In the genomic region with DNA sequence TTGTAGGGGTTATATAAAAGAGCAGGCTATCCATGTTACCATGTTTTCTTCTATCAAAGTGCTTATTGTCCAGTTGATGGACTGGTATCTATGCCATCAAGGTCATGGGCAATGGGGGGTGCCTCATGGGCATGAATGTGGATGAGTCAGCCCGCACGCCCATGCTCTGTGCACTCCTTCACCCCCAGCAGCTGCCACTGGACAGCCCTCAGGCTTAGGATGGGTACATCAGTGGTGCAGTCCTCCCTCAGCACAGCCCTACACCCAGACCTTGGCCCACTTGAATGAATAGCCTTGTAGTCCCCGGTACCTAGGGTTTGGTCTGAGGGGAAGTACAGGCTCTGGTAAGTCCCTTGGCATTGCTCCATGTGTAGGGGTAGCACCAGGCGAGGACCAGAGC, we compare ENCODE assay signal across 28 cellular contexts.
"Had no signal": no experiment of that assay in that cellular context is flagged by ENCODE, and none has a peak within 500 bp of the region (broad histone marks: within the 10 kb centered on the region; RNA-seq: fewer than 3 reads in every experiment).

No MANE protein-coding gene starts in this region.

- H3K27me3 ChIP-seq: esophagus muscularis mucosa, foreskin keratinocyte, heart right ventricle, right lobe of liver, vagina had no signal

- H3K4me1 ChIP-seq: right lobe of liver had no signal

- H3K36me3 ChIP-seq: esophagus muscularis mucosa, heart right ventricle, lower lobe of right lung, right lobe of liver, vagina had no signal

- H3K4me1 Mint-ChIP-seq: activated T-helper 17 cell treated with anti-CD3 and anti-CD28 coated beads, Interleukin-2, amount 50 U/mL, for 72 hours; stimulated activated memory B cell treated with anti-CD40 and anti-IgM and Interleukin-4, amounts not matched to agents 10 μg/mL and 1 μg/mL and 100 μg/mL, for 72 hours; stimulated activated naive CD8-positive, alpha-beta T cell treated with anti-CD3 and anti-CD28 coated beads, Interleukin-15, amount 100 ng/mL, for 72 hours had no signal

- H3K27me3 Mint-ChIP-seq: activated B cell treated with CpG ODN at 0.5 μM for 24 hours; activated CD8-positive, alpha-beta T cell treated with anti-CD3 and anti-CD28 coated beads for 36 hours; activated T-helper 17 cell treated with anti-CD3 and anti-CD28 coated beads, Interleukin-2, amount 50 U/mL, for 72 hours; natural killer cell treated with Interleukin-12 subunit alpha and Interleukin-12 subunit beta and Interleukin-15 and Interleukin-18, amount 100 ng/mL, for 72 hours; stimulated activated memory B cell treated with anti-CD40 and anti-IgM and Interleukin-4, amounts not matched to agents 10 μg/mL and 1 μg/mL and 100 μg/mL, for 72 hours; stimulated activated naive CD8-positive, alpha-beta T cell treated with anti-CD3 and anti-CD28 coated beads, Interleukin-15, amount 100 ng/mL, for 72 hours; type B pancreatic cell had no signal

- ATAC-seq: activated CD8-positive, alpha-beta T cell treated with anti-CD3 and anti-CD28 coated beads for 36 hours; activated T-cell treated with anti-CD3 and anti-CD28 coated beads, Interleukin-2, amount 50 U/mL, for 4 hours; activated T-helper 17 cell treated with anti-CD3 and anti-CD28 coated beads, Interleukin-2, amount 50 U/mL, for 72 hours; foreskin keratinocyte; heart right ventricle; left lobe of liver; natural killer cell treated with Interleukin-12 subunit alpha and Interleukin-12 subunit beta and Interleukin-15 and Interleukin-18, amount 100 ng/mL, for 72 hours; stimulated activated memory B cell treated with anti-CD40 and anti-IgM and Interleukin-4, amounts not matched to agents 10 μg/mL and 1 μg/mL and 100 μg/mL, for 72 hours; stimulated activated naive CD8-positive, alpha-beta T cell treated with anti-CD3 and anti-CD28 coated beads, Interleukin-15, amount 100 ng/mL, for 72 hours had no signal

- H3K4me3 Mint-ChIP-seq: activated B cell treated with CpG ODN at 0.5 μM for 24 hours; activated CD8-positive, alpha-beta T cell treated with anti-CD3 and anti-CD28 coated beads for 36 hours; activated T-cell treated with anti-CD3 and anti-CD28 coated beads, Interleukin-2, amount 50 U/mL, for 4 hours; activated T-helper 17 cell treated with anti-CD3 and anti-CD28 coated beads, Interleukin-2, amount 50 U/mL, for 72 hours; endodermal cell; natural killer cell treated with Interleukin-12 subunit alpha and Interleukin-12 subunit beta and Interleukin-15 and Interleukin-18, amount 100 ng/mL, for 72 hours; stimulated activated memory B cell treated with anti-CD40 and anti-IgM and Interleukin-4, amounts not matched to agents 10 μg/mL and 1 μg/mL and 100 μg/mL, for 72 hours; stimulated activated naive CD8-positive, alpha-beta T cell treated with anti-CD3 and anti-CD28 coated beads, Interleukin-15, amount 100 ng/mL, for 72 hours; type B pancreatic cell had no signal

- FAIRE-seq: small intestine had no signal

- H3K9me3 ChIP-seq: esophagus muscularis mucosa, heart right ventricle, lower lobe of right lung, mucosa of descending colon, right lobe of liver, vagina had no signal

- H3K27ac Mint-ChIP-seq: activated B cell treated with CpG ODN at 0.5 μM for 24 hours; activated CD8-positive, alpha-beta T cell treated with anti-CD3 and anti-CD28 coated beads for 36 hours; activated T-helper 17 cell treated with anti-CD3 and anti-CD28 coated beads, Interleukin-2, amount 50 U/mL, for 72 hours; endodermal cell; natural killer cell treated with Interleukin-12 subunit alpha and Interleukin-12 subunit beta and Interleukin-15 and Interleukin-18, amount 100 ng/mL, for 72 hours; stimulated activated memory B cell treated with anti-CD40 and anti-IgM and Interleukin-4, amounts not matched to agents 10 μg/mL and 1 μg/mL and 100 μg/mL, for 72 hours; type B pancreatic cell had no signal

- H3K9me3 Mint-ChIP-seq: activated B cell treated with CpG ODN at 0.5 μM for 24 hours; activated CD8-positive, alpha-beta T cell treated with anti-CD3 and anti-CD28 coated beads for 36 hours; activated T-cell treated with anti-CD3 and anti-CD28 coated beads, Interleukin-2, amount 50 U/mL, for 4 hours; activated T-helper 17 cell treated with anti-CD3 and anti-CD28 coated beads, Interleukin-2, amount 50 U/mL, for 72 hours; endodermal cell; natural killer cell treated with Interleukin-12 subunit alpha and Interleukin-12 subunit beta and Interleukin-15 and Interleukin-18, amount 100 ng/mL, for 72 hours; stimulated activated memory B cell treated with anti-CD40 and anti-IgM and Interleukin-4, amounts not matched to agents 10 μg/mL and 1 μg/mL and 100 μg/mL, for 72 hours; stimulated activated naive CD8-positive, alpha-beta T cell treated with anti-CD3 and anti-CD28 coated beads, Interleukin-15, amount 100 ng/mL, for 72 hours; type B pancreatic cell had no signal

- H3K27ac ChIP-seq: esophagus muscularis mucosa, foreskin keratinocyte, lower lobe of right lung, right lobe of liver, vagina had no signal

- H3K36me3 Mint-ChIP-seq: natural killer cell treated with Interleukin-12 subunit alpha and Interleukin-12 subunit beta and Interleukin-15 and Interleukin-18, amount 100 ng/mL, for 72 hours; stimulated activated memory B cell treated with anti-CD40 and anti-IgM and Interleukin-4, amounts not matched to agents 10 μg/mL and 1 μg/mL and 100 μg/mL, for 72 hours; type B pancreatic cell had no signal

- DNase-seq: activated B cell treated with CpG ODN at 0.5 μM for 24 hours; activated CD4-positive, alpha-beta T cell treated with anti-CD3 and anti-CD28 coated beads, Interleukin-2, amount 50 U/mL, for 1 hour; activated CD8-positive, alpha-beta T cell treated with anti-CD3 and anti-CD28 coated beads for 36 hours; activated gamma-delta T cell treated with Interleukin-2 at 50 U/mL for 16 hours; activated naive CD4-positive, alpha-beta T cell treated with anti-CD3 and anti-CD28 coated beads, Interleukin-2, amount 50 U/mL, for 16 hours; activated T-cell treated with anti-CD3 and anti-CD28 coated beads, Interleukin-2, amount 50 U/mL, for 4 hours; amygdala; caudate nucleus; endodermal cell; foreskin keratinocyte; heart right ventricle; lower lobe of right lung; mesendoderm; mucosa of descending colon; right lobe of liver; stimulated activated CD4-positive, alpha-beta T cell treated with anti-CD3 and anti-CD28 coated beads, Interleukin-1b, Interleukin-23, amount 100 ng/mL, for 48 hours; stimulated activated CD4-positive, alpha-beta T cell treated with anti-CD3 and anti-CD28 coated beads, Interleukin-4, amount 100 ng/mL, for 4 hours; stimulated activated CD8-positive, alpha-beta memory T cell treated with anti-CD3 and anti-CD28 coated beads, Interleukin-4, amount 100 ng/mL, for 48 hours; stimulated activated naive CD8-positive, alpha-beta T cell treated with anti-CD3 and anti-CD28 coated beads, Interleukin-15, amount 100 ng/mL, for 72 hours; T-helper 2 cell had no signal

- H3K4me3 ChIP-seq: esophagus muscularis mucosa, heart right ventricle, lower lobe of right lung, mucosa of descending colon, right lobe of liver, vagina had no signal
